34 cellular contexts compared by ENCODE assay signal in the genomic region with DNA sequence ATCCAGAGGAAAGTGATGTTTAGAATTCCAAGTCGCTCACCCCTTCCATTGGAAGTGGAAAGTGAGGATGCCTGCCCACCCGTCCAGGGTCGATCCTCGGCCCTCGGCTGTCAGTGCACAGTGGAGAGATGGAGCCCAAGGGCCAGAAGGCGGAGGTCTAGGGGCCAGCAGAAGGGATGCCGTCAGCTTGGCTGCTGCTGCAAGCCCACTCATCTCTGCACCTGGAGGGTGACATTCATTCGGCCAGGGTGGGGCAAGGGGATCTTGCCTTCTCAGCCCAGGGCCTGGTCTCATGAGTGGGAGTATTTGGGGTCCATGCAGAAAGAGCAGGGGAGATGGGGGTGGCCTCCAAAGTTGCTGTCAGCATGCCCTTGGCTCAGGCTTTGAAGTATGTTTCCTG. TPM values are rescaled to one million over a fixed set of nuclear protein-coding genes. Genes with fewer than 3 reads are reported as not detected.
"Had no signal": no experiment of that assay in that cellular context is flagged by ENCODE, and none has a peak within 500 bp of the region (broad histone marks: within the 10 kb centered on the region; RNA-seq: fewer than 3 reads in every experiment).

No MANE protein-coding gene starts in this region.

- H3K27ac ChIP-seq: cardiac muscle cell, coronary artery, esophagus muscularis mucosa, foreskin keratinocyte, gastroesophageal sphincter, heart right ventricle, neutrophil, psoas muscle, sigmoid colon, thoracic aorta, tibial nerve, upper lobe of left lung, uterus had no signal

- FAIRE-seq: endothelial cell of umbilical vein, islet of Langerhans had no signal

- H3K4me3 ChIP-seq: cardiac muscle cell, coronary artery, esophagus muscularis mucosa, gastroesophageal sphincter, heart right ventricle, psoas muscle, sigmoid colon, thoracic aorta, tibial nerve, upper lobe of left lung, uterus had no signal

- H3K27me3 ChIP-seq: cardiac muscle cell, esophagus muscularis mucosa, gastroesophageal sphincter, heart right ventricle, sigmoid colon, tibial nerve, upper lobe of left lung, uterus had no signal

- H3K9me3 ChIP-seq: neutrophil, psoas muscle, sigmoid colon, thoracic aorta, tibial nerve, upper lobe of left lung, uterus had no signal

- DNase-seq: effector memory CD4-positive, alpha-beta T cell; foreskin keratinocyte; heart right ventricle; hippocampal formation; left colon; nephron progenitor cell; psoas muscle; right cardiac atrium; stimulated activated naive B cell treated with anti-CD40 and anti-IgM and Interleukin-4, amounts not matched to agents 10 μg/mL and 1 μg/mL and 100 μg/mL, for 72 hours had no signal

- H3K36me3 ChIP-seq: cardiac muscle cell, esophagus muscularis mucosa, gastroesophageal sphincter, heart right ventricle, neutrophil, sigmoid colon, thoracic aorta, tibial nerve, upper lobe of left lung, uterus had no signal

- ATAC-seq: foreskin keratinocyte; gastroesophageal sphincter; heart right ventricle; left colon; naive thymus-derived CD8-positive, alpha-beta T cell; psoas muscle; right cardiac atrium; stimulated activated naive B cell treated with anti-CD40 and anti-IgM and Interleukin-4, amounts not matched to agents 10 μg/mL and 1 μg/mL and 100 μg/mL, for 72 hours had no signal

- H3K27ac Mint-ChIP-seq: naive thymus-derived CD8-positive, alpha-beta T cell; stimulated activated naive B cell treated with anti-CD40 and anti-IgM and Interleukin-4, amounts not matched to agents 10 μg/mL and 1 μg/mL and 100 μg/mL, for 72 hours; stimulated activated naive CD8-positive, alpha-beta T cell treated with anti-CD3 and anti-CD28 coated beads, Interleukin-15, Interleukin-2, amounts not matched to agents 100 ng/mL and 50 ng/mL, for 24 hours had no signal

- H3K4me1 ChIP-seq: foreskin keratinocyte, gastroesophageal sphincter, psoas muscle, sigmoid colon, uterus had no signal

- H3K4me3 Mint-ChIP-seq: naive thymus-derived CD8-positive, alpha-beta T cell; nephron progenitor cell; stimulated activated naive B cell treated with anti-CD40 and anti-IgM and Interleukin-4, amounts not matched to agents 10 μg/mL and 1 μg/mL and 100 μg/mL, for 72 hours; stimulated activated naive CD8-positive, alpha-beta T cell treated with anti-CD3 and anti-CD28 coated beads, Interleukin-15, Interleukin-2, amounts not matched to agents 100 ng/mL and 50 ng/mL, for 24 hours had no signal

RNA-seq across cellular contexts. Expression of a gene that starts 30.7 kb away (rescaled TPM):
- total RNA-seq: cerebellum; dermis blood vessel endothelial cell; endothelial cell of umbilical vein; epithelial cell of proximal tubule; esophagus muscularis mucosa; fibroblast of lung; foreskin keratinocyte; gastroesophageal sphincter; kidney epithelial cell; left colon; lower leg skin; mesenteric fat pad; myocyte; naive thymus-derived CD8-positive, alpha-beta T cell; osteocyte; psoas muscle; renal cortical epithelial cell; skeletal muscle tissue; thoracic aorta; tibial nerve; upper lobe of left lung; uterus had no signal
